Comparison of ENCODE assay signal across 1 cellular context in the genomic region with DNA sequence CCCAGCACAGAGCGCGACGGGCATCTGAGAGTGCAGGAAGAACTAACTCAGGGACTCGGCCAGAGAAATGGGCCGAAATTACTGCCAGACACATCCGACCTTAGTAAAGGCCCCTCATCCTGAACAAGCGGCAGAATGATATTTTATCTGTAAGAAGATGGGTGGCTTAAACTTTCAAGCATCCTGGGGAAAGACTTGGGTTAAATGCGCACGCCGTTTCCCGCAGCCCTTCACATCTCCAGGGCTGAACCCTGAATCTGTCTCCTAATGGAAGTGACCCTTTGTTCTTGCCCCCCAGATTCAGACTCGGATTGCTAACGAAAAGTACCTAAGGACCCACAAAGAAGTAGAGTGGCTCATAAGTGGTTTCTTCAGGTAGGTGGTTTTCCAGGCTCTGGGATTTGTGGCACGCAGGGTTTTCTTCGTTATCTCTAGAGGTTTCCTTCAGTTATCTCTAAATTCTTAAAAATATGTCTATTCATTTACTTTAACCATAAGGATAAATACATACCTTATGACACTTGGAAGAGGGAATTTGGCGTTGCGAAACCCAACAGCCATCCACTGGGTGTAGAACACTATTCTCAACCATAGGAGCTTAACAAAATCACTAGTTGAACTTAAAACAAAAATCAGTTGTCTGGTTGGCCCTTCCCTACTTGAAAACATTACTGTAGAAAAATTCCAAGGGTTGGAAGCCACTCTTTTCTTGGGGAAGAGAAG.
TF ChIP-seq lines count a peak whose summit lies in the region.

No MANE protein-coding gene starts in this region.

TF ChIP-seq in H1, 55 proteins besides CTCF, POLR2A, EP300 and RAD21:
- TF ChIP-seq EZH2 (IDR thresholded peaks at IDR 0.05; ENCODE audit: low read depth, low read length, severe bottlenecking) (peak; percentile 46), RNF2 (IDR thresholded peaks at IDR 0.05; ENCODE audit: borderline replicate concordance, low read depth, low read length, missing control alignments, poor library complexity, severe bottlenecking) (peak; percentile 61), KDM4A (IDR thresholded peaks at IDR 0.05; ENCODE audit: low read depth, low read length, severe bottlenecking) (peak; percentile 9), CBX8 (IDR thresholded peaks at IDR 0.05; ENCODE audit: borderline replicate concordance, low read depth, low read length) (no peak), RXRA (IDR thresholded peaks at IDR 0.05; ENCODE audit: insufficient read depth, low read depth, low read length) (no peak), SUZ12 (IDR thresholded peaks at IDR 0.05; ENCODE audit: low read length) (peak; percentile 51; the same call in 1 of the 2 replicates), RFX5 (IDR thresholded peaks at IDR 0.05; ENCODE audit: borderline replicate concordance, low read depth, low read length) (no peak), TBP (IDR thresholded peaks at IDR 0.05; ENCODE audit: low read depth, low read length) (no peak)
